Comparison of ENCODE assay signal across 3 cellular contexts in genomic region chr2:206023183-206023582, GRCh38.
TF ChIP-seq lines count a peak whose summit lies in the region.

No MANE protein-coding gene starts in this region.

TF ChIP-seq in liver, 16 proteins besides CTCF, POLR2A, EP300 and RAD21:
- no peak for TF ChIP-seq REST (IDR thresholded peaks at IDR 0.05)
- no peak for TF ChIP-seq ATF3 (IDR thresholded peaks at IDR 0.05)
- TF ChIP-seq HNF4A (conservative IDR thresholded peaks at IDR 0.05), result no peak
- TF ChIP-seq NR2F2 (IDR thresholded peaks at IDR 0.05), result no peak

TF ChIP-seq in HepG2, 621 proteins besides CTCF, POLR2A, EP300 and RAD21 (continued from another document):
- no peak for TF ChIP-seq DMTF1 (CRISPR knock-in tag; IDR thresholded peaks at IDR 0.05)
- TF ChIP-seq ZNF691 (CRISPR knock-in tag; IDR thresholded peaks at IDR 0.05; ENCODE audit: borderline replicate concordance, low read depth), result no peak
- no peak for TF ChIP-seq HDAC1 (CRISPR knock-in tag; IDR thresholded peaks at IDR 0.05)
- no peak for TF ChIP-seq ZNF773 (CRISPR knock-in tag; IDR thresholded peaks at IDR 0.05; ENCODE audit: borderline replicate concordance)
- TF ChIP-seq SRSF4 (IDR thresholded peaks at IDR 0.05; ENCODE audit: low read depth, low read length, poor library complexity, severe bottlenecking), result no peak
- no peak for TF ChIP-seq NFE2L1 (CRISPR knock-in tag; IDR thresholded peaks at IDR 0.05; ENCODE audit: borderline replicate concordance)
- no peak for TF ChIP-seq HMG20B (CRISPR knock-in tag; conservative IDR thresholded peaks at IDR 0.05)
- no peak for TF ChIP-seq ZNF839 (CRISPR knock-in tag; IDR thresholded peaks at IDR 0.05; ENCODE audit: borderline replicate concordance)

TF ChIP-seq in SK-N-SH, 30 proteins besides CTCF, POLR2A, EP300 and RAD21 (continued from another document):
- no peak for TF ChIP-seq REST (IDR thresholded peaks at IDR 0.05; ENCODE audit: low read depth, low read length)
- no peak for TF ChIP-seq USF2 (IDR thresholded peaks at IDR 0.05; ENCODE audit: borderline replicate concordance, low read depth, low read length)
- no peak for TF ChIP-seq GABPA (IDR thresholded peaks at IDR 0.05; ENCODE audit: low read depth)
- no peak for TF ChIP-seq MEF2A (IDR thresholded peaks at IDR 0.05; ENCODE audit: borderline replicate concordance, low read depth)
- TF ChIP-seq NRF1 (IDR thresholded peaks at IDR 0.05; ENCODE audit: low read depth, low read length), result no peak
- TF ChIP-seq FOSL2 (IDR thresholded peaks at IDR 0.05; ENCODE audit: borderline replicate concordance, low read depth), result no peak
- no peak for TF ChIP-seq NFIC (IDR thresholded peaks at IDR 0.05; ENCODE audit: borderline replicate concordance)
- no peak for TF ChIP-seq IRF3 (IDR thresholded peaks at IDR 0.05; ENCODE audit: low read depth, low read length)
- no peak for TF ChIP-seq GATA2 (CRISPR knock-in tag; IDR thresholded peaks at IDR 0.05)
- no peak for TF ChIP-seq FOXM1 (IDR thresholded peaks at IDR 0.05; ENCODE audit: low read depth)
- TF ChIP-seq TAF1 (IDR thresholded peaks at IDR 0.05; ENCODE audit: borderline replicate concordance, low read depth, low read length), result no peak
- TF ChIP-seq TCF12 (IDR thresholded peaks at IDR 0.05), result no peak
- TF ChIP-seq FOXJ3 (CRISPR knock-in tag; IDR thresholded peaks at IDR 0.05), result no peak
- TF ChIP-seq YY1 (IDR thresholded peaks at IDR 0.05; ENCODE audit: low read depth), result no peak
- no peak for TF ChIP-seq RCOR1 (IDR thresholded peaks at IDR 0.05; ENCODE audit: low read length)
